In the genomic region with DNA sequence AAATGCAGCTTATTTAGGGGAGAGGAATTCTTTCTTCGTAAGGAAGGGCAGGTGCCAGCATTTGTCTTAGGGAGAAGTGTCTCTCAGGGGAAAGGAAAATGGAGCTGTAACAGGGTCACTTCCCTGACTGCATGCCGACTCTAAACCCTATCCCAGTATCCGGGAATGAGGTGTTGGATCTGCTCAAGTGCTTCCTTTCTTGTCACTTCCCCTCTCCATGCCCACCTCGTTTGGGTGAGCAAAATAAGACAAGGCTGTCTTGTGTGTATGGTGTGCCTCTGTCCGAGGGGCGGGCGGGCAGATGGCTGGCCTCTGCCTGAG, we compare ENCODE assay signal across 27 cellular contexts.
"Had no signal": no experiment of that assay in that cellular context is flagged by ENCODE, and none has a peak within 500 bp of the region (broad histone marks: within the 10 kb centered on the region; RNA-seq: fewer than 3 reads in every experiment).

No MANE protein-coding gene starts in this region.

- DNase-seq: activated CD4-positive, alpha-beta T cell treated with anti-CD3 and anti-CD28 coated beads, Interleukin-2, amount 50 U/mL, for 1 hour; activated CD8-positive, alpha-beta memory T cell treated with anti-CD3 and anti-CD28 coated beads, Interleukin-2, amount 10 ng/mL, durations not matched to agents 7 days and 5 days; activated CD8-positive, alpha-beta T cell treated with anti-CD3 and anti-CD28 coated beads, Interleukin-2, amount 10 ng/mL, durations not matched to agents 7 days and 5 days; activated T-cell treated with anti-CD3 and anti-CD28 coated beads, Interleukin-2, amount 50 U/mL, for 48 hours; dermis blood vessel endothelial cell; effector CD4-positive, alpha-beta T cell; foreskin keratinocyte; heart left ventricle; natural killer cell; ovary; retina; sigmoid colon; stimulated activated CD4-positive, alpha-beta T cell treated with anti-CD3 and anti-CD28 coated beads, Interleukin-4, amount 100 ng/mL, for 24 hours; substantia nigra; T-helper 17 cell; T1000; upper lobe of right lung had no signal

- H3K27me3 ChIP-seq: breast epithelium, esophagus muscularis mucosa, foreskin keratinocyte, heart left ventricle, neutrophil, ovary, sigmoid colon, upper lobe of right lung had no signal

- H3K36me3 Mint-ChIP-seq: activated CD8-positive, alpha-beta memory T cell treated with anti-CD3 and anti-CD28 coated beads, Interleukin-2, amount 10 ng/mL, durations not matched to agents 7 days and 5 days; activated naive CD4-positive, alpha-beta T cell treated with anti-CD3 and anti-CD28 coated beads, Interleukin-2, amount 50 U/mL, for 24 hours; natural killer cell; stimulated activated effector memory CD8-positive, alpha-beta T cell treated with anti-CD3 and anti-CD28 coated beads, Interleukin-12 subunit alpha, Interleukin-12 subunit beta, amount 100 ng/mL, for 72 hours; WTC11 had no signal

- H3K4me1 ChIP-seq: breast epithelium, foreskin keratinocyte, prostate gland, sigmoid colon had no signal

- H3K27me3 Mint-ChIP-seq: activated naive CD4-positive, alpha-beta T cell treated with anti-CD3 and anti-CD28 coated beads, Interleukin-2, amount 50 U/mL, for 24 hours; stimulated activated naive CD8-positive, alpha-beta T cell treated with anti-CD3 and anti-CD28 coated beads, Interleukin-15, Interleukin-2, amounts not matched to agents 100 ng/mL and 50 ng/mL, for 24 hours had no signal

- H3K36me3 ChIP-seq: breast epithelium, neutrophil, ovary, prostate gland, upper lobe of right lung had no signal

- H3K27ac Mint-ChIP-seq: activated CD8-positive, alpha-beta memory T cell treated with anti-CD3 and anti-CD28 coated beads, Interleukin-2, amount 10 ng/mL, durations not matched to agents 7 days and 5 days; activated CD8-positive, alpha-beta T cell treated with anti-CD3 and anti-CD28 coated beads, Interleukin-2, amount 10 ng/mL, durations not matched to agents 7 days and 5 days; activated naive CD4-positive, alpha-beta T cell treated with anti-CD3 and anti-CD28 coated beads, Interleukin-2, amount 50 U/mL, for 24 hours; activated T-helper 2 cell treated with anti-CD3 and anti-CD28 coated beads, Interferon-gamma antibody, Interleukin-2, Interleukin-4, amounts not matched to agents 10 μg/mL and 5 μg/mL and 100 μg/mL, durations not matched to agents 14 hours and 24 hours and 36 hours; natural killer cell; stimulated activated effector memory CD8-positive, alpha-beta T cell treated with anti-CD3 and anti-CD28 coated beads, Interleukin-12 subunit alpha, Interleukin-12 subunit beta, amount 100 ng/mL, for 72 hours; stimulated activated naive CD8-positive, alpha-beta T cell treated with anti-CD3 and anti-CD28 coated beads, Interleukin-15, Interleukin-2, amounts not matched to agents 100 ng/mL and 50 ng/mL, for 24 hours; T-helper 17 cell; WTC11 had no signal

- H3K4me3 Mint-ChIP-seq: activated CD8-positive, alpha-beta memory T cell treated with anti-CD3 and anti-CD28 coated beads, Interleukin-2, amount 10 ng/mL, durations not matched to agents 7 days and 5 days; activated CD8-positive, alpha-beta T cell treated with anti-CD3 and anti-CD28 coated beads, Interleukin-2, amount 10 ng/mL, durations not matched to agents 7 days and 5 days; activated naive CD4-positive, alpha-beta T cell treated with anti-CD3 and anti-CD28 coated beads, Interleukin-2, amount 50 U/mL, for 24 hours; central memory CD8-positive, alpha-beta T cell; natural killer cell; stimulated activated effector memory CD8-positive, alpha-beta T cell treated with anti-CD3 and anti-CD28 coated beads, Interleukin-12 subunit alpha, Interleukin-12 subunit beta, amount 100 ng/mL, for 72 hours; stimulated activated naive CD8-positive, alpha-beta T cell treated with anti-CD3 and anti-CD28 coated beads, Interleukin-15, Interleukin-2, amounts not matched to agents 100 ng/mL and 50 ng/mL, for 24 hours; T-helper 17 cell; WTC11 had no signal

- H3K9me3 ChIP-seq: breast epithelium, esophagus muscularis mucosa, heart left ventricle, neutrophil, ovary, prostate gland, sigmoid colon, upper lobe of right lung had no signal

- H3K9me3 Mint-ChIP-seq: activated naive CD4-positive, alpha-beta T cell treated with anti-CD3 and anti-CD28 coated beads, Interleukin-2, amount 50 U/mL, for 24 hours; activated T-helper 2 cell treated with anti-CD3 and anti-CD28 coated beads, Interferon-gamma antibody, Interleukin-2, Interleukin-4, amounts not matched to agents 10 μg/mL and 5 μg/mL and 100 μg/mL, durations not matched to agents 14 hours and 24 hours and 36 hours; central memory CD8-positive, alpha-beta T cell; natural killer cell; stimulated activated effector memory CD8-positive, alpha-beta T cell treated with anti-CD3 and anti-CD28 coated beads, Interleukin-12 subunit alpha, Interleukin-12 subunit beta, amount 100 ng/mL, for 72 hours; stimulated activated naive CD8-positive, alpha-beta T cell treated with anti-CD3 and anti-CD28 coated beads, Interleukin-15, Interleukin-2, amounts not matched to agents 100 ng/mL and 50 ng/mL, for 24 hours; WTC11 had no signal

- H3K27ac ChIP-seq: breast epithelium, esophagus muscularis mucosa, foreskin keratinocyte, heart left ventricle, neutrophil, ovary, prostate gland, sigmoid colon, upper lobe of right lung had no signal

- H3K4me3 ChIP-seq: breast epithelium, esophagus muscularis mucosa, heart left ventricle, ovary, prostate gland, sigmoid colon, upper lobe of right lung had no signal

- ATAC-seq: activated CD8-positive, alpha-beta memory T cell treated with anti-CD3 and anti-CD28 coated beads, Interleukin-2, amount 10 ng/mL, durations not matched to agents 7 days and 5 days; activated CD8-positive, alpha-beta T cell treated with anti-CD3 and anti-CD28 coated beads, Interleukin-2, amount 10 ng/mL, durations not matched to agents 7 days and 5 days; foreskin keratinocyte; heart left ventricle; natural killer cell; stimulated activated effector memory CD8-positive, alpha-beta T cell treated with anti-CD3 and anti-CD28 coated beads, Interleukin-12 subunit alpha, Interleukin-12 subunit beta, amount 100 ng/mL, for 72 hours; T-helper 17 cell; upper lobe of right lung; WTC11 had no signal

- H3K4me1 Mint-ChIP-seq: activated CD8-positive, alpha-beta memory T cell treated with anti-CD3 and anti-CD28 coated beads, Interleukin-2, amount 10 ng/mL, durations not matched to agents 7 days and 5 days; activated naive CD4-positive, alpha-beta T cell treated with anti-CD3 and anti-CD28 coated beads, Interleukin-2, amount 50 U/mL, for 24 hours; central memory CD8-positive, alpha-beta T cell; natural killer cell; stimulated activated effector memory CD8-positive, alpha-beta T cell treated with anti-CD3 and anti-CD28 coated beads, Interleukin-12 subunit alpha, Interleukin-12 subunit beta, amount 100 ng/mL, for 72 hours; T-helper 17 cell had no signal
